14 cellular contexts compared by ENCODE assay signal in the genomic region with DNA sequence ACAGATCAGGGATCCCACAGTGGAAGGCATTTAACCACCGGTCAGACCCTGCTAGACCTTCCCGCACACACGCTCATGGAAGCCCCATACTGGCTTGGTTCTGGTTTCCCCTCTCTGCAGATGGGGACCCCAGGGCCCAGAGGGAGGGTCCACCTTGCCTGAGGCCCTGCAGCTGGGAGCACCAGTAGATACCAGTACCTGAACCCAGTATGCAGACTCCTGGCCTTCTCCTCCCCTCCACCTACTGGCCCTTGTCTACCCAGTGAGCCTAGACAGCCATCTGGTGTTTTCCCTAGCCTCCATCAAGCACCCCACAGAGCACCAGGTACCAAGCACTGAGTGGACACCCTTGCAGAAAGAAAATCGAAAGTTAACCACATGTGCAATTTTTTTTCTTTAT.
DNase-seq lines count a peak whose midpoint lies in the region; ATAC-seq, FAIRE-seq and TF ChIP-seq lines count a peak whose summit lies in the region.
"Had no signal": no experiment of that assay in that cellular context is flagged by ENCODE, and none has a peak within 500 bp of the region (broad histone marks: within the 10 kb centered on the region; RNA-seq: fewer than 3 reads in every experiment).

No MANE protein-coding gene starts in this region.

- DNase-seq in NCI-H748 (lab: John Stamatoyannopoulos, UW; ENCODE audit: unreplicated experiment): peak; percentile 32
- DNase-seq in NCI-H748 treated with DMSO at 0.1 percent for 48 hours (lab: John Stamatoyannopoulos, UW): no peak
- DNase-seq in LNCaP clone FGC (ENCODE audit: low read depth): no peak
- DNase-seq in sciatic nerve (ENCODE audit: low spot score): peak; percentile 10
- DNase-seq in mucosa of gallbladder (ENCODE audit: low spot score): no peak
- no peak for DNase-seq in GM12892 (ENCODE audit: insufficient read length)
- DNase-seq: activated CD8-positive, alpha-beta T cell treated with anti-CD3 and anti-CD28 coated beads, Interleukin-2, amount 10 ng/mL, durations not matched to agents 7 days and 5 days; effector memory CD4-positive, alpha-beta T cell; hippocampal formation; OCI-M1; stimulated activated naive CD4-positive, alpha-beta T cell treated with Interleukin-2 at 50 U/mL for 16 hours had no signal

- TF ChIP-seq CTCF in LNCaP clone FGC (IDR thresholded peaks at IDR 0.05; ENCODE audit: control insufficient read depth, extremely low read depth, insufficient read depth): peak; percentile 21; the same call in 1 of the 2 replicates
- TF ChIP-seq CTCF in VCaP (conservative IDR thresholded peaks at IDR 0.05): peak; percentile 30

- no peak for FAIRE-seq in GM12892 (lab: Jason Lieb, UNC)

- no peak overlapping the region for H3K4me3 ChIP-seq in LNCaP clone FGC (ENCODE audit: low read depth, low read length)
- H3K4me3 ChIP-seq: cardiac muscle cell had no signal

- TF ChIP-seq POLR2A in GM12892 (IDR thresholded peaks at IDR 0.05; ENCODE audit: low read depth, low read length): no peak

- no peak overlapping the region for H3K27ac ChIP-seq in VCaP
- H3K27ac ChIP-seq: cardiac muscle cell had no signal

- ATAC-seq in sciatic nerve: no peak
- ATAC-seq in GM18519 (IDR thresholded peaks at IDR 0.05; ENCODE audit: low FRiP score, unreplicated experiment): no peak
- ATAC-seq: activated CD8-positive, alpha-beta T cell treated with anti-CD3 and anti-CD28 coated beads, Interleukin-2, amount 10 ng/mL, durations not matched to agents 7 days and 5 days had no signal

- intact Hi-C loops in sciatic nerve (cut with DNase I): no loop called here

Comparison
In these comparisons a context has a peak if more than half of its experiments do, and no peak if none do; other contexts are left out.
1. DNase-seq: peak in NCI-H748 (single experiment) and sciatic nerve (single experiment); none in NCI-H748 treated with DMSO at 0.1 percent for 48 hours (single experiment), LNCaP clone FGC (single experiment), mucosa of gallbladder (single experiment) and GM12892 (single experiment).